Comparison of ENCODE assay signal across 16 cellular contexts in the genomic region with DNA sequence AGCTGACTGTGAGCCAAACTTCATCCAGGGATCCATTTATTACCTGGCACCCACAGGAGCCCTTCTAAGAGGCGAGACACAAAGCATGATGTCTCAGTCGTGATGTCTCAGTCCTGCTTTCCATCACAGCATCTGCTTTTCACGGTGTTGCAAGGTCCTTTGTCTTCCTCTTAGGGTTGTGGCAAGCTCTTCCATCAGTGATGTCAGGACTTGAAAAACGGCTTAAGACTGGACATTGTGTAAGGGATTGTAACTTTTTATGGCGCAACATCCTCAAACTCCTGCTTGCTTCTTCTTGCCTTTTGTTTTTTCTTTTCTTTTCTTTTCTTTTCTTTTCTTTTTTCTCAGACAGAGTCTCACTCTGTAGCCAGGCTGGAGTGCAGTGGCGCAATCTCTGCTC.
"Had no signal": no experiment of that assay in that cellular context is flagged by ENCODE, and none has a peak within 500 bp of the region (broad histone marks: within the 10 kb centered on the region; RNA-seq: fewer than 3 reads in every experiment).

No MANE protein-coding gene starts in this region.

- H3K36me3 ChIP-seq: heart left ventricle, left lung, suprapubic skin, upper lobe of left lung had no signal

- ATAC-seq: activated CD8-positive, alpha-beta T cell treated with anti-CD3 and anti-CD28 coated beads, Interleukin-2, amount 10 ng/mL, durations not matched to agents 7 days and 5 days; effector memory CD8-positive, alpha-beta T cell; heart left ventricle; left lung; stimulated activated naive CD8-positive, alpha-beta T cell treated with anti-CD3 and anti-CD28 coated beads, Interleukin-15, Interleukin-2, amounts not matched to agents 100 U/mL and 50 U/mL, for 24 hours; WTC11 had no signal

- H3K27me3 ChIP-seq: left lung, suprapubic skin, upper lobe of left lung had no signal

- H3K4me1 ChIP-seq: left lung, upper lobe of left lung had no signal

- H3K9me3 ChIP-seq: heart left ventricle, left lung, suprapubic skin, upper lobe of left lung had no signal

- FAIRE-seq: frontal cortex had no signal

- H3K27ac ChIP-seq: epithelial cell of prostate, heart left ventricle, left lung, suprapubic skin, upper lobe of left lung had no signal

- H3K4me3 ChIP-seq: heart left ventricle, left lung, suprapubic skin, upper lobe of left lung had no signal

- DNase-seq: activated CD4-positive, alpha-beta T cell treated with anti-CD3 and anti-CD28 coated beads for 48 hours; activated CD8-positive, alpha-beta T cell treated with anti-CD3 and anti-CD28 coated beads, Interleukin-2, amount 10 ng/mL, durations not matched to agents 7 days and 5 days; activated naive CD4-positive, alpha-beta T cell; central memory CD4-positive, alpha-beta T cell; effector memory CD8-positive, alpha-beta T cell; heart left ventricle; islet precursor cell; left lung; stimulated activated CD4-positive, alpha-beta T cell treated with anti-CD3 and anti-CD28 coated beads, Interleukin-4, amount 100 ng/mL, for 1 hour; stimulated activated CD8-positive, alpha-beta memory T cell treated with anti-CD3 and anti-CD28 coated beads, Interleukin-4, amount 100 ng/mL, for 48 hours; stimulated activated naive CD8-positive, alpha-beta T cell treated with anti-CD3 and anti-CD28 coated beads, Interleukin-15, Interleukin-2, amounts not matched to agents 100 U/mL and 50 U/mL, for 24 hours; upper lobe of left lung had no signal
